In genomic region chr12:11688379-11688778, GRCh38 we compare ENCODE assay signal across 1 cellular context.
TF ChIP-seq lines count a peak whose summit lies in the region.

No MANE protein-coding gene starts in this region.

TF ChIP-seq in GM23338, 12 proteins besides CTCF, POLR2A, EP300 and RAD21 (continued from another document):
- TF ChIP-seq ZNF462 (CRISPR knock-in tag; IDR thresholded peaks at IDR 0.05) (no peak), EZH2phosphoT487 (IDR thresholded peaks at IDR 0.05; ENCODE audit: unreplicated experiment) (no peak), ZNF114 (CRISPR knock-in tag; IDR thresholded peaks at IDR 0.05) (no peak), POLR2AphosphoS5 (IDR thresholded peaks at IDR 0.05; ENCODE audit: low read depth) (no peak), EZH2 (IDR thresholded peaks at IDR 0.05; ENCODE audit: low read depth, unreplicated experiment) (no peak), STAT1 (IDR thresholded peaks at IDR 0.05; ENCODE audit: unreplicated experiment) (no peak), NANOG (IDR thresholded peaks at IDR 0.05; ENCODE audit: borderline replicate concordance) (no peak)
- TF ChIP-seq, protein P1, sequence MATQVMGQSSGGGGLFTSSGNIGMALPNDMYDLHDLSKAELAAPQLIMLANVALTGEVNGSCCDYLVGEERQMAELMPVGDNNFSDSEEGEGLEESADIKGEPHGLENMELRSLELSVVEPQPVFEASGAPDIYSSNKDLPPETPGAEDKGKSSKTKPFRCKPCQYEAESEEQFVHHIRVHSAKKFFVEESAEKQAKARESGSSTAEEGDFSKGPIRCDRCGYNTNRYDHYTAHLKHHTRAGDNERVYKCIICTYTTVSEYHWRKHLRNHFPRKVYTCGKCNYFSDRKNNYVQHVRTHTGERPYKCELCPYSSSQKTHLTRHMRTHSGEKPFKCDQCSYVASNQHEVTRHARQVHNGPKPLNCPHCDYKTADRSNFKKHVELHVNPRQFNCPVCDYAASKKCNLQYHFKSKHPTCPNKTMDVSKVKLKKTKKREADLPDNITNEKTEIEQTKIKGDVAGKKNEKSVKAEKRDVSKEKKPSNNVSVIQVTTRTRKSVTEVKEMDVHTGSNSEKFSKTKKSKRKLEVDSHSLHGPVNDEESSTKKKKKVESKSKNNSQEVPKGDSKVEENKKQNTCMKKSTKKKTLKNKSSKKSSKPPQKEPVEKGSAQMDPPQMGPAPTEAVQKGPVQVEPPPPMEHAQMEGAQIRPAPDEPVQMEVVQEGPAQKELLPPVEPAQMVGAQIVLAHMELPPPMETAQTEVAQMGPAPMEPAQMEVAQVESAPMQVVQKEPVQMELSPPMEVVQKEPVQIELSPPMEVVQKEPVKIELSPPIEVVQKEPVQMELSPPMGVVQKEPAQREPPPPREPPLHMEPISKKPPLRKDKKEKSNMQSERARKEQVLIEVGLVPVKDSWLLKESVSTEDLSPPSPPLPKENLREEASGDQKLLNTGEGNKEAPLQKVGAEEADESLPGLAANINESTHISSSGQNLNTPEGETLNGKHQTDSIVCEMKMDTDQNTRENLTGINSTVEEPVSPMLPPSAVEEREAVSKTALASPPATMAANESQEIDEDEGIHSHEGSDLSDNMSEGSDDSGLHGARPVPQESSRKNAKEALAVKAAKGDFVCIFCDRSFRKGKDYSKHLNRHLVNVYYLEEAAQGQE (IDR thresholded peaks at IDR 0.05; ENCODE audit: unreplicated experiment): no peak
